1 cellular context compared by ENCODE assay signal in genomic region chr6:158011478-158011920, GRCh38.
A peak's percentile ranks its signal among the peaks of the same experiment; 100 is the strongest.
TF ChIP-seq lines count a peak whose summit lies in the region.

No MANE protein-coding gene starts in this region.

TF ChIP-seq in HepG2, 621 proteins besides CTCF, POLR2A, EP300 and RAD21 (continued from another document and continues in another):
- TF ChIP-seq ZNF407 (CRISPR knock-in tag; IDR thresholded peaks at IDR 0.05; ENCODE audit: not compliant biosample characterization), result no peak
- TF ChIP-seq ARNT2 (CRISPR knock-in tag; IDR thresholded peaks at IDR 0.05; ENCODE audit: low read depth), result 0 out of 2 replicates have a peak, but pooled peaks have one; percentile 62
- no peak for TF ChIP-seq KAT7 (CRISPR knock-in tag; IDR thresholded peaks at IDR 0.05; ENCODE audit: borderline replicate concordance)
- no peak for TF ChIP-seq CSRNP2 (CRISPR knock-in tag; conservative IDR thresholded peaks at IDR 0.05; ENCODE audit: low read depth)
- peak; percentile 85; the same call in 1 of the 2 replicates for TF ChIP-seq ZNF292 (CRISPR knock-in tag; IDR thresholded peaks at IDR 0.05; ENCODE audit: borderline replicate concordance, low read depth)
- TF ChIP-seq ZBTB25 (CRISPR knock-in tag; IDR thresholded peaks at IDR 0.05), result peak; percentile 90
- no peak for TF ChIP-seq NR3C1 (CRISPR knock-in tag; IDR thresholded peaks at IDR 0.05)
- TF ChIP-seq ZNF3 (CRISPR knock-in tag; IDR thresholded peaks at IDR 0.05), result no peak
- no peak for TF ChIP-seq MAF1 (CRISPR knock-in tag; IDR thresholded peaks at IDR 0.05; ENCODE audit: borderline replicate concordance)
- TF ChIP-seq NFE2L1 (CRISPR knock-in tag; IDR thresholded peaks at IDR 0.05; ENCODE audit: borderline replicate concordance), result no peak
- TF ChIP-seq SMARCC2 (IDR thresholded peaks at IDR 0.05), result no peak
- peak; percentile 96 for TF ChIP-seq RCOR2 (CRISPR knock-in tag; IDR thresholded peaks at IDR 0.05)
- no peak for TF ChIP-seq ETV6 (CRISPR knock-in tag; conservative IDR thresholded peaks at IDR 0.05)
- TF ChIP-seq NFYB (CRISPR knock-in tag; IDR thresholded peaks at IDR 0.05), result 0 out of 2 replicates have a peak, but pooled peaks have one; percentile 2
- no peak for TF ChIP-seq ZNF337 (CRISPR knock-in tag; IDR thresholded peaks at IDR 0.05; ENCODE audit: borderline replicate concordance, low read depth)
- TF ChIP-seq GATAD2A (CRISPR knock-in tag; IDR thresholded peaks at IDR 0.05), result peak; percentile 95
- peak; percentile 43; the same call in 1 of the 2 replicates for TF ChIP-seq SALL2 (CRISPR knock-in tag; IDR thresholded peaks at IDR 0.05)
- TF ChIP-seq ZNF276 (CRISPR knock-in tag; IDR thresholded peaks at IDR 0.05; ENCODE audit: low read depth), result peak; percentile 77; the same call in 1 of the 2 replicates
- TF ChIP-seq RFX1 (IDR thresholded peaks at IDR 0.05), result no peak
- peak; percentile 97; the same call in 1 of the 2 replicates for TF ChIP-seq MIER3 (CRISPR knock-in tag; IDR thresholded peaks at IDR 0.05; ENCODE audit: borderline replicate concordance)
- TF ChIP-seq CCAR2 (optimal IDR thresholded peaks at IDR 0.05; ENCODE audit: low read depth, low read length), result no peak
- TF ChIP-seq SCMH1 (CRISPR knock-in tag; IDR thresholded peaks at IDR 0.05; ENCODE audit: borderline replicate concordance), result no peak
- TF ChIP-seq ZMYM2 (CRISPR knock-in tag; IDR thresholded peaks at IDR 0.05), result no peak
- no peak for TF ChIP-seq ARNT (IDR thresholded peaks at IDR 0.05)
- peak; percentile 60; the same call in 1 of the 2 replicates for TF ChIP-seq SPEN (CRISPR knock-in tag; IDR thresholded peaks at IDR 0.05; ENCODE audit: low read depth)
- peak; percentile 98 for TF ChIP-seq MED1 (CRISPR knock-in tag; IDR thresholded peaks at IDR 0.05)
- peak; percentile 66 for TF ChIP-seq BHLHE40 (IDR thresholded peaks at IDR 0.05; ENCODE audit: low read length)
- TF ChIP-seq HDAC6 (IDR thresholded peaks at IDR 0.05; ENCODE audit: low read depth, low read length), result no peak
- TF ChIP-seq BRF2 (CRISPR knock-in tag; IDR thresholded peaks at IDR 0.05), result peak; percentile 61; the same call in 1 of the 2 replicates
- peak; percentile 94 for TF ChIP-seq ZNF24 (IDR thresholded peaks at IDR 0.05)
- TF ChIP-seq ZNF18 (CRISPR knock-in tag; IDR thresholded peaks at IDR 0.05; ENCODE audit: insufficient replicate concordance), result peak; percentile 36
- TF ChIP-seq MYC (CRISPR knock-in tag; IDR thresholded peaks at IDR 0.05; ENCODE audit: borderline replicate concordance), result no peak
- TF ChIP-seq ATF1 (CRISPR knock-in tag; IDR thresholded peaks at IDR 0.05), result peak; percentile 66; the same call in 1 of the 2 replicates
- no peak; the same call in 1 of the 2 replicates for TF ChIP-seq ZNF160 (CRISPR knock-in tag; IDR thresholded peaks at IDR 0.05)
- no peak for TF ChIP-seq ZNF484 (CRISPR knock-in tag; IDR thresholded peaks at IDR 0.05; ENCODE audit: borderline replicate concordance, low read depth)
- TF ChIP-seq MTERF4 (CRISPR knock-in tag; IDR thresholded peaks at IDR 0.05), result 0 out of 2 replicates have a peak, but pooled peaks have one; percentile 9
- peak; percentile 36; the same call in 1 of the 2 replicates for TF ChIP-seq CREB1 (IDR thresholded peaks at IDR 0.05)
- TF ChIP-seq CREB1 (CRISPR knock-in tag; IDR thresholded peaks at IDR 0.05), result peak; percentile 70
- TF ChIP-seq MAZ (IDR thresholded peaks at IDR 0.05; ENCODE audit: borderline replicate concordance, low read depth, low read length), result peak; percentile 25; the same call in 1 of the 2 replicates
- TF ChIP-seq MAZ (CRISPR knock-in tag; IDR thresholded peaks at IDR 0.05; ENCODE audit: low read depth), result peak; percentile 12; the same call in 1 of the 2 replicates
- no peak for TF ChIP-seq TERF1 (CRISPR knock-in tag; IDR thresholded peaks at IDR 0.05)
- TF ChIP-seq ZNF235 (CRISPR knock-in tag; IDR thresholded peaks at IDR 0.05; ENCODE audit: borderline replicate concordance), result no peak
- no peak for TF ChIP-seq HES4 (CRISPR knock-in tag; IDR thresholded peaks at IDR 0.05; ENCODE audit: borderline replicate concordance)
- peak; percentile 86 for TF ChIP-seq ZBTB37 (CRISPR knock-in tag; IDR thresholded peaks at IDR 0.05)
- peak; percentile 71 for TF ChIP-seq KDM4B (CRISPR knock-in tag; IDR thresholded peaks at IDR 0.05)
- no peak for TF ChIP-seq PRPF4 (IDR thresholded peaks at IDR 0.05; ENCODE audit: low read depth, low read length, poor library complexity, severe bottlenecking)
- 0 out of 2 replicates have a peak, but pooled peaks have one; percentile 56 for TF ChIP-seq ZNF614 (CRISPR knock-in tag; IDR thresholded peaks at IDR 0.05; ENCODE audit: borderline replicate concordance)
